25 cellular contexts compared by ENCODE assay signal in genomic region chr2:171475979-171476378, GRCh38.
"Had no signal": no experiment of that assay in that cellular context is flagged by ENCODE, and none has a peak within 500 bp of the region (broad histone marks: within the 10 kb centered on the region; RNA-seq: fewer than 3 reads in every experiment).

No MANE protein-coding gene starts in this region.

- H3K27me3 ChIP-seq: heart right ventricle, hepatocyte, left lung, pancreas, sigmoid colon, spleen, suprapubic skin, tibial nerve, uterus had no signal

- H3K9me3 ChIP-seq: heart right ventricle, left lung, mucosa of descending colon, pancreas, prostate gland, sigmoid colon, spleen, suprapubic skin, thoracic aorta, tibial nerve, uterus had no signal

- DNase-seq: heart right ventricle; islet precursor cell; left lung; mesendoderm; midbrain; mucosa of descending colon; naive thymus-derived CD4-positive, alpha-beta T cell; pancreas; posterior cingulate gyrus; retina; right cardiac atrium; sigmoid colon; small intestine; spleen; stimulated activated CD4-positive, alpha-beta T cell treated with anti-CD3 and anti-CD28 coated beads, Interleukin-4, amount 100 ng/mL, for 24 hours; stimulated activated naive CD4-positive, alpha-beta T cell; uterus had no signal

- H3K4me3 ChIP-seq: heart right ventricle, hepatocyte, left lung, lung, mucosa of descending colon, pancreas, prostate gland, sigmoid colon, spleen, suprapubic skin, thoracic aorta, tibial nerve, uterus had no signal

- H3K27ac ChIP-seq: heart right ventricle, hepatocyte, left lung, pancreas, prostate gland, sigmoid colon, spleen, suprapubic skin, thoracic aorta, tibial nerve, uterus had no signal

- H3K36me3 ChIP-seq: prostate gland, uterus had no signal

- ATAC-seq: heart right ventricle; left lung; mucosa of descending colon; naive thymus-derived CD4-positive, alpha-beta T cell; natural killer cell treated with Interleukin-12 subunit alpha and Interleukin-12 subunit beta and Interleukin-15 and Interleukin-18, amount 100 ng/mL, for 72 hours; pancreas; right cardiac atrium; stimulated activated effector memory CD8-positive, alpha-beta T cell treated with anti-CD3 and anti-CD28 coated beads, Interleukin-12 subunit alpha, Interleukin-12 subunit beta, amount 100 ng/mL, for 72 hours had no signal

- H3K4me1 ChIP-seq: heart right ventricle, left lung, pancreas, prostate gland, sigmoid colon, suprapubic skin, tibial nerve, uterus had no signal
